Comparison of ENCODE assay signal across 9 cellular contexts in genomic region chr20:17964073-17964472, GRCh38. TPM values are rescaled to one million over a fixed set of nuclear protein-coding genes. Genes with fewer than 3 reads are reported as not detected.
DNase-seq lines count a peak whose midpoint lies in the region; ATAC-seq, FAIRE-seq and TF ChIP-seq lines count a peak whose summit lies in the region.
"Had no signal": no experiment of that assay in that cellular context is flagged by ENCODE, and none has a peak within 500 bp of the region (broad histone marks: within the 10 kb centered on the region; RNA-seq: fewer than 3 reads in every experiment).

No MANE protein-coding gene starts in this region.

- H2BK15ac ChIP-seq in neuronal stem cell (ENCODE audit: low read length) = no peak overlapping the region

- FAIRE-seq in A549 (lab: Jason Lieb, UNC) (no peak), GM12891 (lab: Jason Lieb, UNC) (no peak)

- H3K27me3 ChIP-seq in right lobe of liver (no peaks in the 10 kb centered on the region), neuronal stem cell (ENCODE audit: control insufficient read depth in 3 of 3, insufficient read depth in 3 of 3, low read depth in 1 of 3, low read length in 3 of 3) (no peaks in the 10 kb centered on the region)
- H3K27me3 ChIP-seq: SJSA1 had no signal

- no peak for DNase-seq in A549 (ENCODE audit: low read depth in 1 of 2, low spot score in 1 of 2)
- no peak for DNase-seq in GM12891 (ENCODE audit: insufficient read length, low spot score)
- DNase-seq in activated B cell treated with CpG ODN at 0.5 μM for 24 hours = no peak
- no peak for DNase-seq in right lobe of liver
- no peak for DNase-seq in neuronal stem cell (ENCODE audit: low spot score)
- DNase-seq in iPS-NIHi7 (ENCODE audit: extremely low spot score) = no peak

- no peak overlapping the region for H2AFZ ChIP-seq in neuronal stem cell (ENCODE audit: low read length)

- no peaks in the 10 kb centered on the region for H3K27me3 Mint-ChIP-seq in activated B cell treated with CpG ODN at 0.5 μM for 24 hours

- ATAC-seq in A549 (no peak), activated B cell treated with CpG ODN at 0.5 μM for 24 hours (ENCODE audit: low read depth) (no peak), right lobe of liver (no peak), HG03108 (IDR thresholded peaks at IDR 0.05; ENCODE audit: unreplicated experiment) (no peak), HG03565 (IDR thresholded peaks at IDR 0.05; ENCODE audit: unreplicated experiment) (no peak)

- H3K36me3 ChIP-seq in right lobe of liver = no peaks in the 10 kb centered on the region
- H3K36me3 ChIP-seq in neuronal stem cell (replicated peaks in 1 of 2; ENCODE audit: control insufficient read depth in 2 of 2, insufficient read depth in 2 of 2, low read length in 2 of 2) = peaks cover 2 to 72% of the 10 kb centered on the region in 2 donors

- no peak overlapping the region for H3K14ac ChIP-seq in neuronal stem cell (ENCODE audit: low read length)

- H3K79me1 ChIP-seq in neuronal stem cell (ENCODE audit: low read depth, low read length) = peaks cover under 1% of the 10 kb centered on the region

- H3K27ac ChIP-seq in A549 = no peak overlapping the region
- H3K27ac ChIP-seq in right lobe of liver = peak overlapping the region in 2 of 3 donors; percentile 97 to 99
- no peak overlapping the region for H3K27ac ChIP-seq in neuronal stem cell (replicated peaks; ENCODE audit: low read length)
- H3K27ac ChIP-seq: SJSA1 had no signal

- H3K4me1 ChIP-seq in A549 = peaks cover 67% of the 10 kb centered on the region
- peaks cover 0 to 69% (median 23%) of the 10 kb centered on the region in 4 donors for H3K4me1 ChIP-seq in right lobe of liver
- H3K4me1 ChIP-seq in neuronal stem cell (ENCODE audit: control insufficient read depth in 2 of 2, insufficient read depth in 1 of 2, low read depth in 1 of 2, low read length in 2 of 2) = peaks cover 12 to 18% of the 10 kb centered on the region in 2 donors

- POLR2A ChIA-PET in A549 (lab: Yijun Ruan, JAX) = no interaction called here
- POLR2A ChIA-PET in activated B cell treated with CpG ODN at 0.5 μM for 24 hours (lab: Charles Lee) = no interaction called here

- no peak overlapping the region for H3K4me3 ChIP-seq in A549
- no peak overlapping the region for H3K4me3 ChIP-seq in right lobe of liver
- no peak overlapping the region for H3K4me3 ChIP-seq in neuronal stem cell (ENCODE audit: low read length in 2 of 2)
- H3K4me3 ChIP-seq: SJSA1 had no signal

- no peak overlapping the region for H2BK12ac ChIP-seq in neuronal stem cell (ENCODE audit: low read length)

- no peak overlapping the region for H4K8ac ChIP-seq in neuronal stem cell (ENCODE audit: low read depth, low read length)

- TF ChIP-seq RAD21 in A549 (conservative IDR thresholded peaks at IDR 0.05 in 1 of 2, IDR thresholded peaks at IDR 0.05 in 1 of 2) = no peak

- no peak overlapping the region for H3K18ac ChIP-seq in neuronal stem cell (ENCODE audit: low read length)

- H3K4me1 Mint-ChIP-seq in activated B cell treated with CpG ODN at 0.5 μM for 24 hours = peaks cover 83% of the 10 kb centered on the region

- H3K4me2 ChIP-seq in A549 (peak overlapping the region; percentile 87), neuronal stem cell (ENCODE audit: insufficient read depth, low read length, poor library complexity, severe bottlenecking) (no peak overlapping the region)

- H3K9ac ChIP-seq in neuronal stem cell (ENCODE audit: low read depth, low read length, poor library complexity) = no peak overlapping the region

- CTCF ChIA-PET in A549 (lab: Yijun Ruan, JAX) = interaction anchor here (0.6 kb wide), 1 partner anchor 26 kb away, joined by 3 read pairs; no protein-coding TSS in a partner anchor
- CTCF ChIA-PET in activated B cell treated with CpG ODN at 0.5 μM for 24 hours (lab: Charles Lee) = interaction anchor here (2.0 to 2.3 kb wide), 2 partner anchors 8 to 282 kb away, joined by 9 to 10 read pairs; partner anchors contain the start of gene RRBP1

- intact Hi-C loops in activated B cell treated with CpG ODN at 0.5 μM for 24 hours (cut with micrococcal nuclease) = loop anchor here (10.0 kb wide), 2 partner anchors 1741 to 1951 kb away; no protein-coding TSS in a partner anchor
- intact Hi-C loops in right lobe of liver (cut with DNase I) = no loop called here

- peaks cover 41% of the 10 kb centered on the region for H3K36me3 Mint-ChIP-seq in activated B cell treated with CpG ODN at 0.5 μM for 24 hours (ENCODE audit: low read depth)

- 91% methylated on average over 1 of the region's 1 CpG for WGBS in A549 (ENCODE audit: missing lambda C conversion rate)
- WGBS in right lobe of liver (ENCODE audit: insufficient coverage, low coverage, low lambda C conversion rate, missing lambda C conversion rate) = 63% methylated on average over 1 of the region's 1 CpG
- no CpG with 5 or more reads among the region's 1 CpG for WGBS in neuronal stem cell (ENCODE audit: extremely low coverage in 2 of 2, insufficient read length in 2 of 2, insufficient replicate concordance in 1 of 2), 2 donors

- peak overlapping the region; percentile 90 for H3K27ac Mint-ChIP-seq in activated B cell treated with CpG ODN at 0.5 μM for 24 hours

- H3K4ac ChIP-seq in neuronal stem cell (ENCODE audit: low read length) = no peak overlapping the region

- TF ChIP-seq POLR2A in A549 (IDR thresholded peaks at IDR 0.05; ENCODE audit: low read length) = no peak
- TF ChIP-seq POLR2A in GM12891 (IDR thresholded peaks at IDR 0.05; ENCODE audit: low read depth, low read length) = no peak
- TF ChIP-seq POLR2A in right lobe of liver (IDR thresholded peaks at IDR 0.05) = no peak

- H3K4me3 Mint-ChIP-seq in activated B cell treated with CpG ODN at 0.5 μM for 24 hours = peak overlapping the region; percentile 97

- no peak overlapping the region for H2AK5ac ChIP-seq in neuronal stem cell (ENCODE audit: low read depth, low read length)

- H2BK120ac ChIP-seq in neuronal stem cell (ENCODE audit: low read depth, low read length) = no peak overlapping the region

- H3K9me3 Mint-ChIP-seq in activated B cell treated with CpG ODN at 0.5 μM for 24 hours = no peaks in the 10 kb centered on the region

- H3K23ac ChIP-seq in neuronal stem cell (ENCODE audit: low read depth, low read length, poor library complexity) = no peak overlapping the region

- no peak for TF ChIP-seq EP300 in A549 (IDR thresholded peaks at IDR 0.05)

- no peaks in the 10 kb centered on the region for H3K9me3 ChIP-seq in A549
- H3K9me3 ChIP-seq in right lobe of liver = no peaks in the 10 kb centered on the region
- no peaks in the 10 kb centered on the region for H3K9me3 ChIP-seq in neuronal stem cell (replicated peaks in 1 of 2; ENCODE audit: control insufficient read depth in 2 of 2, insufficient read depth in 1 of 2, low read depth in 1 of 2, low read length in 2 of 2)
- H3K9me3 ChIP-seq: SJSA1 had no signal

- H2BK5ac ChIP-seq in neuronal stem cell (ENCODE audit: low read length) = no peak overlapping the region

- TF ChIP-seq CTCF in A549 (IDR thresholded peaks at IDR 0.05) (no peak), activated B cell treated with CpG ODN at 0.5 μM for 24 hours (IDR thresholded peaks at IDR 0.05) (no peak), right lobe of liver (IDR thresholded peaks at IDR 0.05) (no peak)

- no peak overlapping the region for H4K91ac ChIP-seq in neuronal stem cell (ENCODE audit: low read depth, low read length, poor library complexity)

TF ChIP-seq in A549, 52 proteins besides CTCF, POLR2A, EP300 and RAD21:
- TF ChIP-seq FOXS1 (CRISPR knock-in tag; IDR thresholded peaks at IDR 0.05) (no peak), KDM5A (IDR thresholded peaks at IDR 0.05) (no peak), ESRRA (IDR thresholded peaks at IDR 0.05; ENCODE audit: borderline replicate concordance, low read length) (no peak), EHMT2 (IDR thresholded peaks at IDR 0.05; ENCODE audit: low read depth) (no peak), SREBF2 (IDR thresholded peaks at IDR 0.05) (no peak), RFX5 (IDR thresholded peaks at IDR 0.05) (no peak)

TF ChIP-seq in GM12891, 5 proteins besides CTCF, POLR2A, EP300 and RAD21:
- TF ChIP-seq PAX5 (IDR thresholded peaks at IDR 0.05; ENCODE audit: insufficient read depth, low read length, severe bottlenecking) = no peak
- TF ChIP-seq POU2F2 (IDR thresholded peaks at IDR 0.05; ENCODE audit: low read depth, low read length) = 0 out of 2 replicates have a peak, but pooled peaks have one; percentile 17
- TF ChIP-seq SPI1 (IDR thresholded peaks at IDR 0.05; ENCODE audit: low read depth, low read length) = no peak
- no peak for TF ChIP-seq TAF1 (IDR thresholded peaks at IDR 0.05; ENCODE audit: low read depth, low read length)
- TF ChIP-seq POLR2AphosphoS5 (IDR thresholded peaks at IDR 0.05; ENCODE audit: low read depth, low read length) = no peak; the same call in 1 of the 2 replicates

RNA-seq across cellular contexts. Expression of gene SNX5, which starts 4.5 kb away (rescaled TPM):
- 275 and 342 TPM in 2 replicates for polyA plus RNA-seq in A549 (2011; rRNA removed)
- polyA plus RNA-seq in A549 (2012; cell fraction: cytosol; rRNA removed) = 210 and 229 TPM in 2 replicates
- polyA plus RNA-seq in A549 (2012; cell fraction: nucleus; rRNA removed) = 367 and 371 TPM in 2 replicates
- polyA plus RNA-seq in A549 (2017; fragmentation: RNase III; extraction: RNeasy Plus Mini Kit Qiagen cat#74134 plus additional on column Dnase treatment) = 225 to 250 TPM (median 240 TPM) in 3 replicates
- 132 and 152 TPM in 2 replicates for polyA minus RNA-seq in A549 (2011; rRNA and poly(A)+ RNA removed)
- 178 TPM for polyA plus RNA-seq in GM12891 (2012; ENCODE audit: low read depth, missing spikeins)
- total RNA-seq in activated B cell treated with CpG ODN at 0.5 μM for 24 hours = 125 and 139 TPM in 2 replicates
- total RNA-seq in right lobe of liver = 10 to 100 TPM; 32.6 to 74.5 (median 46.0) TPM
- polyA plus RNA-seq in neuronal stem cell (2013, experiment 1 of 2) = 99.1 TPM
- polyA plus RNA-seq in neuronal stem cell (2013, experiment 2 of 2) = 97.4 TPM

RNA-seq across cellular contexts. Expression of gene MGME1, which starts 4.7 kb away (rescaled TPM):
- 41.8 and 47.9 TPM in 2 replicates for polyA plus RNA-seq in A549 (2011; rRNA removed)
- polyA plus RNA-seq in A549 (2012; cell fraction: cytosol; rRNA removed) = 13.0 and 14.1 TPM in 2 replicates
- 14.4 and 21.3 TPM in 2 replicates for polyA plus RNA-seq in A549 (2012; cell fraction: nucleus; rRNA removed)
- 46.6 to 49.7 TPM (median 46.9 TPM) in 3 replicates for polyA plus RNA-seq in A549 (2017; fragmentation: RNase III; extraction: RNeasy Plus Mini Kit Qiagen cat#74134 plus additional on column Dnase treatment)
- polyA minus RNA-seq in A549 (2011; rRNA and poly(A)+ RNA removed) = 26.2 and 26.5 TPM in 2 replicates
- 21.8 TPM for polyA plus RNA-seq in GM12891 (2012; ENCODE audit: low read depth, missing spikeins)
- 19.0 TPM in 2 replicates for total RNA-seq in activated B cell treated with CpG ODN at 0.5 μM for 24 hours
- 1 to 10 TPM; 6.0 to 8.4 (median 7.5) TPM for total RNA-seq in right lobe of liver
- 33.8 TPM for polyA plus RNA-seq in neuronal stem cell (2013, experiment 1 of 2)
- polyA plus RNA-seq in neuronal stem cell (2013, experiment 2 of 2) = 33.1 TPM

Comparison
In these comparisons a context has a peak if more than half of its experiments do, and no peak if none do; other contexts are left out.
1. H3K27ac ChIP-seq: peak in right lobe of liver (2 of 3); none in A549 (0 of 2) and neuronal stem cell (single experiment).